Comparison of ENCODE assay signal across 8 cellular contexts in genomic region chr20:52493177-52493711, GRCh38.
DNase-seq lines count a peak whose midpoint lies in the region; ATAC-seq, FAIRE-seq and TF ChIP-seq lines count a peak whose summit lies in the region.

No MANE protein-coding gene starts in this region.

- TF ChIP-seq CTCF in epithelial cell of proximal tubule (conservative IDR thresholded peaks at IDR 0.05; ENCODE audit: low read depth, low read length) (no peak), OCI-LY7 (conservative IDR thresholded peaks at IDR 0.05; ENCODE audit: low read length) (no peak)

- CTCF ChIA-PET in OCI-LY7 (lab: Charles Lee; ENCODE audit: unreplicated experiment) = no interaction called here

- no peaks in the 10 kb centered on the region for H3K9me2 ChIP-seq in OCI-LY7 (ENCODE audit: insufficient read depth, low read length)

- no peaks in the 10 kb centered on the region for H3K79me2 ChIP-seq in OCI-LY7 (ENCODE audit: insufficient read depth, low read depth, low read length)

- intact Hi-C loops in OCI-LY7 (cut with micrococcal nuclease; ENCODE audit: unreplicated experiment) = no loop called here

- H3K4me1 ChIP-seq in OCI-LY7 (ENCODE audit: insufficient read depth, low read length, poor library complexity, severe bottlenecking) = no peaks in the 10 kb centered on the region

- POLR2A ChIA-PET in OCI-LY7 (lab: Charles Lee) = no interaction called here

- H4K20me1 ChIP-seq in OCI-LY7 (ENCODE audit: insufficient read depth, low read length) = no peaks in the 10 kb centered on the region

- peak; percentile 46 for DNase-seq in HS-5 (ENCODE audit: low read depth)
- peak; percentile 49 for DNase-seq in OCI-M1 (lab: John Stamatoyannopoulos, UW)
- no peak for DNase-seq in epithelial cell of proximal tubule (ENCODE audit: low read depth)
- DNase-seq in skeletal muscle cell (ENCODE audit: low read depth) = peak; percentile 17
- no peak for DNase-seq in GM12891 (ENCODE audit: insufficient read length, low spot score)
- no peak for DNase-seq in putamen (ENCODE audit: low spot score)
- no peak for DNase-seq in OCI-LY7 (ENCODE audit: low spot score)

- no peak overlapping the region for H3K27ac ChIP-seq in OCI-LY7 (ENCODE audit: low read depth, low read length, poor library complexity, severe bottlenecking)

- H3K4me3 ChIP-seq in epithelial cell of proximal tubule (ENCODE audit: low read depth, low read length) (peak overlapping the region; percentile 12), skeletal muscle cell (ENCODE audit: low read depth, low read length) (peak overlapping the region; percentile 13), OCI-LY7 (ENCODE audit: low read depth, low read length, poor library complexity, severe bottlenecking) (no peak overlapping the region)

- BruUV-seq in OCI-LY7 (replicated peaks; lab: Mats Ljungman, UMichigan) = no TSS peak

- H3K36me3 ChIP-seq in OCI-LY7 (ENCODE audit: insufficient read depth, low read length) = no peaks in the 10 kb centered on the region

- no peak overlapping the region for H2AFZ ChIP-seq in OCI-LY7 (ENCODE audit: low read length)

- no peak for ATAC-seq in HG02759 (IDR thresholded peaks at IDR 0.05; ENCODE audit: unreplicated experiment)

- FAIRE-seq in GM12891 (lab: Jason Lieb, UNC) = no peak

- H3K9me3 ChIP-seq in OCI-LY7 (ENCODE audit: low read length) = no peaks in the 10 kb centered on the region

- TF ChIP-seq POLR2A in GM12891 (IDR thresholded peaks at IDR 0.05; ENCODE audit: low read depth, low read length) = no peak

- H3K4me2 ChIP-seq in OCI-LY7 (ENCODE audit: low read length) = no peak overlapping the region

TF ChIP-seq in GM12891, 5 proteins besides CTCF, POLR2A, EP300 and RAD21:
- TF ChIP-seq POLR2AphosphoS5 (IDR thresholded peaks at IDR 0.05; ENCODE audit: low read depth, low read length) (no peak), TAF1 (IDR thresholded peaks at IDR 0.05; ENCODE audit: low read depth, low read length) (no peak), SPI1 (IDR thresholded peaks at IDR 0.05; ENCODE audit: low read depth, low read length) (no peak), PAX5 (IDR thresholded peaks at IDR 0.05; ENCODE audit: insufficient read depth, low read length, severe bottlenecking) (no peak), POU2F2 (IDR thresholded peaks at IDR 0.05; ENCODE audit: low read depth, low read length) (no peak)

Comparison
In these comparisons a context has a peak if more than half of its experiments do, and no peak if none do; other contexts are left out.
1. DNase-seq: peak in HS-5 (single experiment), OCI-M1 (single experiment) and skeletal muscle cell (single experiment); none in epithelial cell of proximal tubule (single experiment), GM12891 (single experiment), putamen (single experiment) and OCI-LY7 (single experiment).